Comparison of ENCODE assay signal across 8 cellular contexts in the genomic region with DNA sequence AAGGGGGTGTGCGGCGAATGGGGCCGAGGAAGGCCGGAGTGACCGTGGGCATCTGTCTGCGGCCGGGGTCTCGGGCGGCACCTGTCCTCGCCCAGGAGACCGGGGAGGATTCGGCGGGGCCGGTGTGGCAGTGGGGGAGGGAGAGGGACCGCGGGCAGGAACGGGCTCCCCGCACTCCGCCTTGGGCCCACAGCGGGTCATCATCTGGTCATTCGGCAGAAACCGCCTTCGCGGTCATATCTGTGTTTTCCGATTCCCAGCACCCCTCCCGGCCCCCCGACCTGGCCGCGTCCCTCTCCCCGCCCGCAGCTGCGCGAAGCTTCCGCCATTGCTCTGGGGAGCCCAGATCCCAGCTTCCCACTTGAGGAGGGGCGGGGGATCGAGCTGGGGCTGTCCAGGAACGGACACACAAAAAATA. TPM values are rescaled to one million over a fixed set of nuclear protein-coding genes. Genes with fewer than 3 reads are reported as not detected.
A peak's percentile ranks its signal among the peaks of the same experiment; 100 is the strongest.
DNase-seq lines count a peak whose midpoint lies in the region; ATAC-seq and TF ChIP-seq lines count a peak whose summit lies in the region.

No MANE protein-coding gene starts in this region.

- H3K27me3 Mint-ChIP-seq in HFFc6 (ENCODE audit: insufficient read depth) (peaks cover 32% of the 10 kb centered on the region), activated B cell treated with CpG ODN at 0.5 μM for 24 hours (peaks cover 2% of the 10 kb centered on the region), natural killer cell (ENCODE audit: low read depth in 2 of 2) (peaks cover 3 to 11% of the 10 kb centered on the region in 2 donors)

- H3K27ac ChIP-seq in C4-2B: peak overlapping the region; percentile 77

- H3K4me3 Mint-ChIP-seq in HFFc6 (peak overlapping the region; percentile 93), activated B cell treated with CpG ODN at 0.5 μM for 24 hours (peak overlapping the region; percentile 92), natural killer cell (peak overlapping the region; percentile 86)

- intact Hi-C loops in activated B cell treated with CpG ODN at 0.5 μM for 24 hours (cut with micrococcal nuclease): loop anchor here (1.0 to 10.0 kb wide), 8 partner anchors 68 to 1268 kb away; a partner anchor contains a TSS
- intact Hi-C loops in natural killer cell (cut with micrococcal nuclease): loop anchor here (5.0 kb wide), 2 partner anchors 279 to 659 kb away; a partner anchor contains a TSS

- H3K4me1 Mint-ChIP-seq in HFFc6 (ENCODE audit: low read depth): peaks cover 35% of the 10 kb centered on the region
- peaks cover 53% of the 10 kb centered on the region for H3K4me1 Mint-ChIP-seq in activated B cell treated with CpG ODN at 0.5 μM for 24 hours
- H3K4me1 Mint-ChIP-seq in natural killer cell: peaks cover 26 to 45% of the 10 kb centered on the region in 2 donors

- DNase-seq in HFFc6: peak; percentile 8
- peak; percentile 43 for DNase-seq in activated B cell treated with CpG ODN at 0.5 μM for 24 hours
- peak; percentile 48 for DNase-seq in fibroblast of villous mesenchyme (ENCODE audit: low read depth)
- no peak for DNase-seq in natural killer cell

- POLR2A ChIA-PET in activated B cell treated with CpG ODN at 0.5 μM for 24 hours (lab: Charles Lee): no interaction called here

- H3K9me3 Mint-ChIP-seq in HFFc6: no peaks in the 10 kb centered on the region
- H3K9me3 Mint-ChIP-seq in activated B cell treated with CpG ODN at 0.5 μM for 24 hours: no peaks in the 10 kb centered on the region
- H3K9me3 Mint-ChIP-seq in natural killer cell: no peaks in the 10 kb centered on the region

- peak overlapping the region; percentile 81 for H3K4me3 ChIP-seq in fibroblast of villous mesenchyme (ENCODE audit: low read depth, low read length)

- no peak for TF ChIP-seq CTCF in C4-2B (conservative IDR thresholded peaks at IDR 0.05)
- TF ChIP-seq CTCF in HFFc6 (IDR thresholded peaks at IDR 0.05): no peak
- no peak for TF ChIP-seq CTCF in activated B cell treated with CpG ODN at 0.5 μM for 24 hours (IDR thresholded peaks at IDR 0.05)
- TF ChIP-seq CTCF in fibroblast of villous mesenchyme (IDR thresholded peaks at IDR 0.05; ENCODE audit: insufficient read depth, low read depth, low read length): no peak
- no peak for TF ChIP-seq CTCF in natural killer cell (IDR thresholded peaks at IDR 0.05)

- H3K36me3 Mint-ChIP-seq in HFFc6 (ENCODE audit: low read depth) (no peaks in the 10 kb centered on the region; the same call in 1 of the 2 replicates), activated B cell treated with CpG ODN at 0.5 μM for 24 hours (ENCODE audit: low read depth) (peaks cover 12% of the 10 kb centered on the region), natural killer cell (no peaks in the 10 kb centered on the region)

- H3K27ac Mint-ChIP-seq in HFFc6 (peak overlapping the region; percentile 86), activated B cell treated with CpG ODN at 0.5 μM for 24 hours (peak overlapping the region; percentile 80), natural killer cell (peak overlapping the region; percentile 73 to 91)

- CTCF ChIA-PET in activated B cell treated with CpG ODN at 0.5 μM for 24 hours (lab: Charles Lee): interaction anchor here (1.1 to 7.4 kb wide), 2 partner anchors 131 to 438 kb away, joined by 3 to 132 read pairs; no protein-coding TSS in a partner anchor

- ATAC-seq in activated B cell treated with CpG ODN at 0.5 μM for 24 hours (ENCODE audit: low read depth) (no peak), natural killer cell (no peak), HG02759 (IDR thresholded peaks at IDR 0.05; ENCODE audit: unreplicated experiment) (no peak), GM21390 (IDR thresholded peaks at IDR 0.05; ENCODE audit: unreplicated experiment) (no peak), GM18517 (IDR thresholded peaks at IDR 0.05; ENCODE audit: unreplicated experiment) (no peak)

RNA-seq across cellular contexts. Expression of a gene that starts 0.8 kb away (rescaled TPM):
- 10 to 100 TPM; 72.0 to 91.5 (median 75.3) TPM for total RNA-seq in HFFc6 (2021; fragmentation: NEBNext Ultra II Directional; extraction: Animal tissue kit (Norgen Biotek cat#: 25700))
- total RNA-seq in activated B cell treated with CpG ODN at 0.5 μM for 24 hours: 65.6 and 71.8 TPM in 2 replicates
- 57.7 and 66.5 TPM in 2 replicates for total RNA-seq in fibroblast of villous mesenchyme
- 10 to 100 TPM; 68.0 to 81.5 (median 75.7) TPM for total RNA-seq in natural killer cell

RNA-seq across cellular contexts. Expression of a gene that starts 29.0 kb away (rescaled TPM):
- total RNA-seq in HFFc6 (2021; fragmentation: NEBNext Ultra II Directional; extraction: Animal tissue kit (Norgen Biotek cat#: 25700)): 1 to 10 TPM; 1.4 to 5.4 (median 1.6) TPM
- 0.07 and 0.13 TPM in 2 replicates for total RNA-seq in activated B cell treated with CpG ODN at 0.5 μM for 24 hours
- total RNA-seq in fibroblast of villous mesenchyme: 0.64 and 0.86 TPM in 2 replicates
- 1 to 10 TPM; 4.8 to 8.2 (median 6.1) TPM for total RNA-seq in natural killer cell
